In the genomic region with DNA sequence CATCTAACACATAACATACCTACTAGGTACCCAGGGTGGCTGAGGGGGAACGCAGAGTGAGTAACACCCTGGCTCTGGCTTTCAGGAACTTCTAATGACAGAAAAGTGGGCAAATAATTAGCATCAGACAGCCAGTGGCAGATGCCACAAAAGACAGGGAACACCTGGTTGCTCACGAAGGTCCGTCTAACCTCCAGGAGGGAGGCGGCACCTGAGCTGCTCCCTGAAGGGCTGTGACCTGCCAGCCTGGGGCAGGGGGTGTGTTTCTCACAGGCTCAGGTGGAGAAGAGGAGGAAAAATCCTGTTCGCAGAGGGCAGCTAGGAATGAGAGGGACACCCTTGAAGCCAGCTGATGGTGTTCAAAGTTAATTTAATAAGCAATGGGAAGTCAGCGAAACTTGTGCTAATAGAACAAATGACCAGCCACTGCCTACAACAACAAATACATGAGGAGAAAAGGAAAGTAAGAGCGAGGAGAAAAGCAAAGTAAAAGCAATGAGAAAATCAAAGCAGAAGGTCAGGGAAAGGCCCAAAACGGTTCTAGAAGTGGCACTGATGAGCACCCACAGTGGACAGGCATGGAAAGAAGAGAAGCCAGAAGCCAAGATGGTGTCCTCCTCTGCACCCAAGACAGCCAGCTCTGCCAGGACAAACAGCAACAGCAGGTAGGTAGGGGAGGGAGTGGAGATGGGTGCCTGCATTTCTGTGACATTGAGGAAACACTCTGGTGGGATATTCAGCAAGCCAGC, we compare ENCODE assay signal across 13 cellular contexts.
DNase-seq lines count a peak whose midpoint lies in the region; ATAC-seq and TF ChIP-seq lines count a peak whose summit lies in the region.
"Had no signal": no experiment of that assay in that cellular context is flagged by ENCODE, and none has a peak within 500 bp of the region (broad histone marks: within the 10 kb centered on the region; RNA-seq: fewer than 3 reads in every experiment).

No MANE protein-coding gene starts in this region.

- no peaks in the 10 kb centered on the region for H3K27me3 Mint-ChIP-seq in Calu3 (ENCODE audit: unreplicated experiment)
- no peaks in the 10 kb centered on the region for H3K27me3 Mint-ChIP-seq in effector memory CD8-positive, alpha-beta T cell
- no peaks in the 10 kb centered on the region for H3K27me3 Mint-ChIP-seq in osteocyte (ENCODE audit: unreplicated experiment)
- H3K27me3 Mint-ChIP-seq: natural killer cell treated with Interleukin-12 subunit alpha and Interleukin-12 subunit beta and Interleukin-15 and Interleukin-18, amount 100 ng/mL, for 72 hours had no signal

- no TSS peak for BruUV-seq in Calu3 (replicated peaks; lab: Mats Ljungman, UMichigan)

- no peaks in the 10 kb centered on the region for H3K27me3 ChIP-seq in upper lobe of left lung

- intact Hi-C loops in Calu3 (cut with micrococcal nuclease; ENCODE audit: unreplicated experiment): no loop called here

- peaks cover 19 to 50% (median 23%) of the 10 kb centered on the region in 4 donors for H3K4me1 ChIP-seq in upper lobe of left lung

- ATAC-seq in effector memory CD8-positive, alpha-beta T cell (replicated peaks): no peak
- ATAC-seq in upper lobe of left lung (ENCODE audit: low FRiP score in 2 of 2): no peak
- ATAC-seq: natural killer cell treated with Interleukin-12 subunit alpha and Interleukin-12 subunit beta and Interleukin-15 and Interleukin-18, amount 100 ng/mL, for 72 hours had no signal

- H3K4me1 Mint-ChIP-seq in Calu3 (ENCODE audit: low read depth, unreplicated experiment) (peaks cover 23% of the 10 kb centered on the region), osteocyte (ENCODE audit: unreplicated experiment) (peaks cover 78% of the 10 kb centered on the region)
- H3K4me1 Mint-ChIP-seq in effector memory CD8-positive, alpha-beta T cell (ENCODE audit: low read depth in 2 of 2): peaks cover 62 to 67% of the 10 kb centered on the region in 2 donors

- H3K9me3 Mint-ChIP-seq in Calu3 (ENCODE audit: low read depth, unreplicated experiment): no peaks in the 10 kb centered on the region
- no peaks in the 10 kb centered on the region for H3K9me3 Mint-ChIP-seq in effector memory CD8-positive, alpha-beta T cell
- no peaks in the 10 kb centered on the region for H3K9me3 Mint-ChIP-seq in osteocyte (ENCODE audit: unreplicated experiment)
- H3K9me3 Mint-ChIP-seq: natural killer cell treated with Interleukin-12 subunit alpha and Interleukin-12 subunit beta and Interleukin-15 and Interleukin-18, amount 100 ng/mL, for 72 hours had no signal

- WGBS in upper lobe of left lung, 2 donors: 89 to 91% methylated on average over 8 of the region's 8 CpGs

- H3K4me3 Mint-ChIP-seq in Calu3 (ENCODE audit: low read depth, unreplicated experiment) (peak overlapping the region; percentile 17), osteocyte (ENCODE audit: unreplicated experiment) (no peak overlapping the region)
- H3K4me3 Mint-ChIP-seq in effector memory CD8-positive, alpha-beta T cell: no peak overlapping the region
- H3K4me3 Mint-ChIP-seq: natural killer cell treated with Interleukin-12 subunit alpha and Interleukin-12 subunit beta and Interleukin-15 and Interleukin-18, amount 100 ng/mL, for 72 hours had no signal

- CTCF ChIA-PET in Calu3 (lab: Charles Lee): no interaction called here

- TF ChIP-seq CTCF in Calu3 (IDR thresholded peaks at IDR 0.05; ENCODE audit: unreplicated experiment) (no peak), osteocyte (IDR thresholded peaks at IDR 0.05) (no peak), upper lobe of left lung (IDR thresholded peaks at IDR 0.05) (no peak)

- TF ChIP-seq POLR2A in upper lobe of left lung (IDR thresholded peaks at IDR 0.05): no peak

- H3K36me3 Mint-ChIP-seq in Calu3 (ENCODE audit: insufficient read depth, unreplicated experiment) (peaks cover 6% of the 10 kb centered on the region), osteocyte (ENCODE audit: unreplicated experiment) (peaks cover 15% of the 10 kb centered on the region)
- peaks cover 22% of the 10 kb centered on the region for H3K36me3 Mint-ChIP-seq in effector memory CD8-positive, alpha-beta T cell (ENCODE audit: insufficient read depth)
- H3K36me3 Mint-ChIP-seq: natural killer cell treated with Interleukin-12 subunit alpha and Interleukin-12 subunit beta and Interleukin-15 and Interleukin-18, amount 100 ng/mL, for 72 hours had no signal

- peaks cover 0 to 1% (median 0%) of the 10 kb centered on the region in 4 donors for H3K36me3 ChIP-seq in upper lobe of left lung

- no peaks in the 10 kb centered on the region for H3K9me3 ChIP-seq in upper lobe of left lung

- DNase-seq in Calu3 (no peak), NCI-H146 treated with DMSO at 0.1 percent for 48 hours (lab: John Stamatoyannopoulos, UW; ENCODE audit: unreplicated experiment) (peak; percentile 18), osteocyte (ENCODE audit: extremely low spot score, unreplicated experiment) (peak; percentile 1), upper lobe of left lung (no peak), NCI-H187 treated with DMSO at 0.1 percent for 48 hours (lab: John Stamatoyannopoulos, UW) (no peak), UCSD-AML1 (lab: John Stamatoyannopoulos, UW; ENCODE audit: unreplicated experiment) (no peak), hippocampal formation (lab: John Stamatoyannopoulos, UW) (no peak)
- no peak for DNase-seq in effector memory CD8-positive, alpha-beta T cell
- DNase-seq: caudate nucleus, HCEC 1CT, KG1, NCI-H2227 treated with DMSO at 0.1 percent for 48 hours had no signal

- TF ChIP-seq EP300 in upper lobe of left lung (IDR thresholded peaks at IDR 0.05): no peak

- H3K27ac Mint-ChIP-seq in Calu3 (ENCODE audit: unreplicated experiment) (peak overlapping the region; percentile 25), osteocyte (ENCODE audit: unreplicated experiment) (no peak overlapping the region)
- H3K27ac Mint-ChIP-seq in effector memory CD8-positive, alpha-beta T cell: peak overlapping the region; percentile 39 to 63
- H3K27ac Mint-ChIP-seq: natural killer cell treated with Interleukin-12 subunit alpha and Interleukin-12 subunit beta and Interleukin-15 and Interleukin-18, amount 100 ng/mL, for 72 hours had no signal

- peak overlapping the region in 1 of 4 donors; percentile 11 for H3K27ac ChIP-seq in upper lobe of left lung

- H3K4me3 ChIP-seq in upper lobe of left lung: no peak overlapping the region

Comparison
In these comparisons a context has a peak if more than half of its experiments do, and no peak if none do; other contexts are left out.
1. DNase-seq: peak in NCI-H146 treated with DMSO at 0.1 percent for 48 hours (single experiment) and osteocyte (single experiment); none in Calu3 (single experiment), effector memory CD8-positive, alpha-beta T cell (0 of 3), upper lobe of left lung (0 of 2), NCI-H187 treated with DMSO at 0.1 percent for 48 hours (single experiment), UCSD-AML1 (single experiment) and hippocampal formation (0 of 2).